In genomic region chr10:63703113-63703670, GRCh38 we compare ENCODE assay signal across 9 cellular contexts.
DNase-seq lines count a peak whose midpoint lies in the region; ATAC-seq, FAIRE-seq and TF ChIP-seq lines count a peak whose summit lies in the region.
"Had no signal": no experiment of that assay in that cellular context is flagged by ENCODE, and none has a peak within 500 bp of the region (broad histone marks: within the 10 kb centered on the region; RNA-seq: fewer than 3 reads in every experiment).

No MANE protein-coding gene starts in this region.

- no peaks in the 10 kb centered on the region for H3K27me3 ChIP-seq in bronchial epithelial cell (ENCODE audit: control insufficient read depth, insufficient read depth, low read length)

- peak overlapping the region; percentile 61 for H3K27ac Mint-ChIP-seq in stimulated activated memory B cell treated with anti-CD40 and anti-IgM and Interleukin-4, amounts not matched to agents 10 μg/mL and 1 μg/mL and 100 μg/mL, for 72 hours

- no peaks in the 10 kb centered on the region for H3K9me3 Mint-ChIP-seq in stimulated activated memory B cell treated with anti-CD40 and anti-IgM and Interleukin-4, amounts not matched to agents 10 μg/mL and 1 μg/mL and 100 μg/mL, for 72 hours

- peak; percentile 76 for ATAC-seq in stimulated activated memory B cell treated with anti-CD40 and anti-IgM and Interleukin-4, amounts not matched to agents 10 μg/mL and 1 μg/mL and 100 μg/mL, for 72 hours
- no peak for ATAC-seq in HG03139 (IDR thresholded peaks at IDR 0.05; ENCODE audit: unreplicated experiment)

- no peak overlapping the region for H3K4me3 Mint-ChIP-seq in stimulated activated memory B cell treated with anti-CD40 and anti-IgM and Interleukin-4, amounts not matched to agents 10 μg/mL and 1 μg/mL and 100 μg/mL, for 72 hours

- no peak overlapping the region for H3K4me3 ChIP-seq in bronchial epithelial cell (ENCODE audit: low read depth, low read length)

- no peaks in the 10 kb centered on the region for H3K36me3 ChIP-seq in bronchial epithelial cell (ENCODE audit: control insufficient read depth, insufficient read depth, low read length)

- peaks cover 47% of the 10 kb centered on the region for H3K4me1 Mint-ChIP-seq in stimulated activated memory B cell treated with anti-CD40 and anti-IgM and Interleukin-4, amounts not matched to agents 10 μg/mL and 1 μg/mL and 100 μg/mL, for 72 hours

- no peak for TF ChIP-seq CTCF in bronchial epithelial cell (IDR thresholded peaks at IDR 0.05; ENCODE audit: insufficient read depth, low read length, severe bottlenecking)

- H3K36me3 Mint-ChIP-seq in stimulated activated memory B cell treated with anti-CD40 and anti-IgM and Interleukin-4, amounts not matched to agents 10 μg/mL and 1 μg/mL and 100 μg/mL, for 72 hours, result no peaks in the 10 kb centered on the region

- no peak for FAIRE-seq in bronchial epithelial cell (lab: Jason Lieb, UNC)

- DNase-seq in NCI-H748 (lab: John Stamatoyannopoulos, UW; ENCODE audit: unreplicated experiment), result peak; percentile 8
- DNase-seq in NCI-H748 treated with DMSO at 0.1 percent for 48 hours (lab: John Stamatoyannopoulos, UW), result no peak
- DNase-seq in NCI-H146 (lab: John Stamatoyannopoulos, UW), result peak; percentile 52
- peak; percentile 39 for DNase-seq in bronchial epithelial cell (ENCODE audit: low read depth)
- no peak for DNase-seq in NCI-H226
- DNase-seq in cerebellar cortex (ENCODE audit: low spot score), result no peak
- DNase-seq: stimulated activated CD4-positive, alpha-beta T cell treated with anti-CD3 and anti-CD28 coated beads, Interleukin-2, amount 100 ng/mL, for 24 hours had no signal

- H3K27me3 Mint-ChIP-seq in stimulated activated memory B cell treated with anti-CD40 and anti-IgM and Interleukin-4, amounts not matched to agents 10 μg/mL and 1 μg/mL and 100 μg/mL, for 72 hours, result no peaks in the 10 kb centered on the region

Comparison
In these comparisons a context has a peak if more than half of its experiments do, and no peak if none do; other contexts are left out.
1. DNase-seq: peak in NCI-H748 (single experiment), NCI-H146 (single experiment) and bronchial epithelial cell (single experiment); none in NCI-H748 treated with DMSO at 0.1 percent for 48 hours (single experiment), NCI-H226 (single experiment) and cerebellar cortex (single experiment).